Comparison of ENCODE assay signal across 1 cellular context in the genomic region with DNA sequence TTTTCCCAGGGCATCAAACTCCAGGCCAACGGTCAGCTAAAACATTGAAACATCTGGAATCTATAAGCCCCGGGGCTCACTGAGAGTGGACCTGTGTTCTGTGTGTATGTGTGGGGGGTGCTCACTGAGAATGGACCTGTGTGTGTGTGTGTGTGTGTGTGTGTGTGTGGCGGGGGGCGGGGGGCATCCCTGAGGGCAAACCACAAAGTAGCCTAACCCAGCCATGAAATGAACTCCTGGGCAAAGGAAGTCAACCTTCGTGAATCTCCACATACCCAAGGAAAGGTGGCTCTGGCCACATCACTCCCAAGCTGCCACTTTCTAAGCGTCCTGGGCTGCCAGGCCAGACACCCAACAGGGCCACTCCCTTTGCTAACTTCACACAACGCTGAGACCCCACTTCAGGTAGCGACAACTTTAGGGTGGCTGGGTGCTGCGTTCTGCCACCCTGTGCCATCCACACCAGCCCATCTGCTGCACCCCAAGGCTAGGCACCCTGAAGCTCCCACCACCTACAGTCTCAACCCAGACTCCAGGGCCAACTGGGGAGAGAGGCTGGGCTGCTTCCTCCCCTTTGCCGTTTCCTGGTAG.
TF ChIP-seq lines count a peak whose summit lies in the region.

No MANE protein-coding gene starts in this region.

TF ChIP-seq in HepG2, 621 proteins besides CTCF, POLR2A, EP300 and RAD21 (continued from another document):
- TF ChIP-seq ZBTB44 (CRISPR knock-in tag; IDR thresholded peaks at IDR 0.05), result no peak
- TF ChIP-seq SSRP1 (CRISPR knock-in tag; IDR thresholded peaks at IDR 0.05), result 0 out of 2 replicates have a peak, but pooled peaks have one; percentile 56
- TF ChIP-seq ZSCAN29 (CRISPR knock-in tag; conservative IDR thresholded peaks at IDR 0.05), result 0 out of 2 replicates have a peak, but pooled peaks have one; percentile 34
- TF ChIP-seq KLF16 (CRISPR knock-in tag; IDR thresholded peaks at IDR 0.05), result no peak
- TF ChIP-seq KLF6 (CRISPR knock-in tag; IDR thresholded peaks at IDR 0.05), result no peak
- TF ChIP-seq STAT5B (CRISPR knock-in tag; IDR thresholded peaks at IDR 0.05), result no peak
- TF ChIP-seq, protein P1, sequence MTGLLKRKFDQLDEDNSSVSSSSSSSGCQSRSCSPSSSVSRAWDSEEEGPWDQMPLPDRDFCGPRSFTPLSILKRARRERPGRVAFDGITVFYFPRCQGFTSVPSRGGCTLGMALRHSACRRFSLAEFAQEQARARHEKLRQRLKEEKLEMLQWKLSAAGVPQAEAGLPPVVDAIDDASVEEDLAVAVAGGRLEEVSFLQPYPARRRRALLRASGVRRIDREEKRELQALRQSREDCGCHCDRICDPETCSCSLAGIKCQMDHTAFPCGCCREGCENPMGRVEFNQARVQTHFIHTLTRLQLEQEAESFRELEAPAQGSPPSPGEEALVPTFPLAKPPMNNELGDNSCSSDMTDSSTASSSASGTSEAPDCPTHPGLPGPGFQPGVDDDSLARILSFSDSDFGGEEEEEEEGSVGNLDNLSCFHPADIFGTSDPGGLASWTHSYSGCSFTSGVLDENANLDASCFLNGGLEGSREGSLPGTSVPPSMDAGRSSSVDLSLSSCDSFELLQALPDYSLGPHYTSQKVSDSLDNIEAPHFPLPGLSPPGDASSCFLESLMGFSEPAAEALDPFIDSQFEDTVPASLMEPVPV (CRISPR knock-in tag; IDR thresholded peaks at IDR 0.05), result no peak
- TF ChIP-seq ZNF530 (CRISPR knock-in tag; IDR thresholded peaks at IDR 0.05; ENCODE audit: low read depth), result no peak
- no peak for TF ChIP-seq ZNF446 (CRISPR knock-in tag; IDR thresholded peaks at IDR 0.05)
- TF ChIP-seq ZNF337 (CRISPR knock-in tag; IDR thresholded peaks at IDR 0.05; ENCODE audit: borderline replicate concordance, low read depth), result no peak
- TF ChIP-seq SMAD1 (CRISPR knock-in tag; IDR thresholded peaks at IDR 0.05; ENCODE audit: borderline replicate concordance, low read depth), result no peak; the same call in 1 of the 2 replicates
- no peak for TF ChIP-seq CCDC6 (CRISPR knock-in tag; IDR thresholded peaks at IDR 0.05)
- no peak for TF ChIP-seq ZBTB20 (CRISPR knock-in tag; IDR thresholded peaks at IDR 0.05; ENCODE audit: borderline replicate concordance, low read depth)
- 0 out of 2 replicates have a peak, but pooled peaks have one; percentile 40 for TF ChIP-seq ZNF326 (CRISPR knock-in tag; IDR thresholded peaks at IDR 0.05; ENCODE audit: borderline replicate concordance)
- TF ChIP-seq NFKBIZ (CRISPR knock-in tag; IDR thresholded peaks at IDR 0.05), result peak; percentile 15; the same call in 1 of the 2 replicates
- TF ChIP-seq ZNF704 (CRISPR knock-in tag; IDR thresholded peaks at IDR 0.05; ENCODE audit: borderline replicate concordance), result 0 out of 2 replicates have a peak, but pooled peaks have one; percentile 35
- TF ChIP-seq E2F5 (CRISPR knock-in tag; conservative IDR thresholded peaks at IDR 0.05), result peak; percentile 74; the same call in 1 of the 2 replicates
- TF ChIP-seq, protein P2, sequence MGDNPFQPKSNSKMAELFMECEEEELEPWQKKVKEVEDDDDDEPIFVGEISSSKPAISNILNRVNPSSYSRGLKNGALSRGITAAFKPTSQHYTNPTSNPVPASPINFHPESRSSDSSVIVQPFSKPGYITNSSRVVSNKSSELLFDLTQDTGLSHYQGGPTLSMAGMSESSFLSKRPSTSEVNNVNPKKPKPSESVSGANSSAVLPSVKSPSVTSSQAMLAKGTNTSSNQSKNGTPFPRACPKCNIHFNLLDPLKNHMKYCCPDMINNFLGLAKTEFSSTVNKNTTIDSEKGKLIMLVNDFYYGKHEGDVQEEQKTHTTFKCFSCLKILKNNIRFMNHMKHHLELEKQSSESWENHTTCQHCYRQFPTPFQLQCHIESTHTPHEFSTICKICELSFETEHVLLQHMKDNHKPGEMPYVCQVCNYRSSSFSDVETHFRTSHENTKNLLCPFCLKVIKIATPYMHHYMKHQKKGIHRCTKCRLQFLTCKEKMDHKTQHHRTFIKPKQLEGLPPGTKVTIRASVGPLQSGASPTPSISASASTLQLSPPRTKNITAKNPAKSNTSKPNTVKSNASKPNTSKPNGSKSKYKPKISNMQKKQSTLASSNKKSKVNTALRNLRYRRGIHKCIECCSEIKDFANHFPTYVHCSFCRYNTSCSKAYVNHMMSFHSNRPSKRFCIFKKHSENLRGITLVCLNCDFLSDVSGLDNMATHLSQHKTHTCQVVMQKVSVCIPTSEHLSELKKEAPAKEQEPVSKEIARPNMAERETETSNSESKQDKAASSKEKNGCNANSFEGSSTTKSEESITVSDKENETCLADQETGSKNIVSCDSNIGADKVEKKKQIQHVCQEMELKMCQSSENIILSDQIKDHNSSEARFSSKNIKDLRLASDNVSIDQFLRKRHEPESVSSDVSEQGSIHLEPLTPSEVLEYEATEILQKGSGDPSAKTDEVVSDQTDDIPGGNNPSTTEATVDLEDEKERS (CRISPR knock-in tag; IDR thresholded peaks at IDR 0.05), result no peak
- 0 out of 2 replicates have a peak, but pooled peaks have one; percentile 50 for TF ChIP-seq ZNF510 (CRISPR knock-in tag; IDR thresholded peaks at IDR 0.05; ENCODE audit: low read depth)
- TF ChIP-seq, protein P3, sequence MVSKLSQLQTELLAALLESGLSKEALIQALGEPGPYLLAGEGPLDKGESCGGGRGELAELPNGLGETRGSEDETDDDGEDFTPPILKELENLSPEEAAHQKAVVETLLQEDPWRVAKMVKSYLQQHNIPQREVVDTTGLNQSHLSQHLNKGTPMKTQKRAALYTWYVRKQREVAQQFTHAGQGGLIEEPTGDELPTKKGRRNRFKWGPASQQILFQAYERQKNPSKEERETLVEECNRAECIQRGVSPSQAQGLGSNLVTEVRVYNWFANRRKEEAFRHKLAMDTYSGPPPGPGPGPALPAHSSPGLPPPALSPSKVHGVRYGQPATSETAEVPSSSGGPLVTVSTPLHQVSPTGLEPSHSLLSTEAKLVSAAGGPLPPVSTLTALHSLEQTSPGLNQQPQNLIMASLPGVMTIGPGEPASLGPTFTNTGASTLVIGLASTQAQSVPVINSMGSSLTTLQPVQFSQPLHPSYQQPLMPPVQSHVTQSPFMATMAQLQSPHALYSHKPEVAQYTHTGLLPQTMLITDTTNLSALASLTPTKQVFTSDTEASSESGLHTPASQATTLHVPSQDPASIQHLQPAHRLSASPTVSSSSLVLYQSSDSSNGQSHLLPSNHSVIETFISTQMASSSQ (IDR thresholded peaks at IDR 0.05; ENCODE audit: low read depth), result no peak
- TF ChIP-seq, protein P3 (CRISPR knock-in tag; IDR thresholded peaks at IDR 0.05; ENCODE audit: borderline replicate concordance), result no peak
- no peak for TF ChIP-seq KLF15 (CRISPR knock-in tag; IDR thresholded peaks at IDR 0.05; ENCODE audit: borderline replicate concordance)
- TF ChIP-seq ZNF263 (CRISPR knock-in tag; IDR thresholded peaks at IDR 0.05), result no peak
- 0 out of 2 replicates have a peak, but pooled peaks have one; percentile 14 for TF ChIP-seq TSC22D2 (CRISPR knock-in tag; IDR thresholded peaks at IDR 0.05; ENCODE audit: borderline replicate concordance)
- no peak for TF ChIP-seq SAFB2 (CRISPR knock-in tag; IDR thresholded peaks at IDR 0.05; ENCODE audit: borderline replicate concordance, low read depth)
- 0 out of 2 replicates have a peak, but pooled peaks have one; percentile 30 for TF ChIP-seq MTF2 (CRISPR knock-in tag; IDR thresholded peaks at IDR 0.05; ENCODE audit: borderline replicate concordance)
- 0 out of 2 replicates have a peak, but pooled peaks have one; percentile 26 for TF ChIP-seq HBP1 (CRISPR knock-in tag; IDR thresholded peaks at IDR 0.05; ENCODE audit: low read depth)
- TF ChIP-seq ZNF607 (CRISPR knock-in tag; IDR thresholded peaks at IDR 0.05; ENCODE audit: borderline replicate concordance), result peak; percentile 8; the same call in 1 of the 2 replicates
- TF ChIP-seq HMG20B (CRISPR knock-in tag; conservative IDR thresholded peaks at IDR 0.05), result no peak
- no peak for TF ChIP-seq CAMTA2 (CRISPR knock-in tag; IDR thresholded peaks at IDR 0.05; ENCODE audit: borderline replicate concordance)
- TF ChIP-seq KAT2B (IDR thresholded peaks at IDR 0.05; ENCODE audit: borderline replicate concordance, low read depth, low read length), result no peak
- TF ChIP-seq, protein P4, sequence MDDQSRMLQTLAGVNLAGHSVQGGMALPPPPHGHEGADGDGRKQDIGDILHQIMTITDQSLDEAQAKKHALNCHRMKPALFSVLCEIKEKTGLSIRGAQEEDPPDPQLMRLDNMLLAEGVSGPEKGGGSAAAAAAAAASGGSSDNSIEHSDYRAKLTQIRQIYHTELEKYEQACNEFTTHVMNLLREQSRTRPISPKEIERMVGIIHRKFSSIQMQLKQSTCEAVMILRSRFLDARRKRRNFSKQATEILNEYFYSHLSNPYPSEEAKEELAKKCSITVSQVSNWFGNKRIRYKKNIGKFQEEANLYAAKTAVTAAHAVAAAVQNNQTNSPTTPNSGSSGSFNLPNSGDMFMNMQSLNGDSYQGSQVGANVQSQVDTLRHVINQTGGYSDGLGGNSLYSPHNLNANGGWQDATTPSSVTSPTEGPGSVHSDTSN (CRISPR knock-in tag; IDR thresholded peaks at IDR 0.05; ENCODE audit: borderline replicate concordance), result no peak
- no peak for TF ChIP-seq XBP1 (CRISPR knock-in tag; IDR thresholded peaks at IDR 0.05)
- TF ChIP-seq JUND (CRISPR knock-in tag; IDR thresholded peaks at IDR 0.05), result peak; percentile 11; the same call in 1 of the 2 replicates
- no peak for TF ChIP-seq RBM39 (IDR thresholded peaks at IDR 0.05; ENCODE audit: low read depth, low read length, poor library complexity, severe bottlenecking)
- TF ChIP-seq, protein P5, sequence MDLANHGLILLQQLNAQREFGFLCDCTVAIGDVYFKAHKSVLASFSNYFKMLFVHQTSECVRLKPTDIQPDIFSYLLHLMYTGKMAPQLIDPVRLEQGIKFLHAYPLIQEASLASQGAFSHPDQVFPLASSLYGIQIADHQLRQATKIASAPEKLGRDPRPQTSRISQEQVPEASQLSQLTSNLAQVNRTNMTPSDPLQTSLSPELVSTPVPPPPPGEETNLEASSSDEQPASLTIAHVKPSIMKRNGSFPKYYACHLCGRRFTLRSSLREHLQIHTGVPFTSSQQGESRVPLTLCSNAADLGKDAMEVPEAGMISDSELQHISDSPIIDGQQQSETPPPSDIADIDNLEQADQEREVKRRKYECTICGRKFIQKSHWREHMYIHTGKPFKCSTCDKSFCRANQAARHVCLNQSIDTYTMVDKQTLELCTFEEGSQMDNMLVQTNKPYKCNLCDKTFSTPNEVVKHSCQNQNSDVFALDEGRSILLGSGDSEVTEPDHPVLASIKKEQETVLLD (CRISPR knock-in tag; IDR thresholded peaks at IDR 0.05; ENCODE audit: low read depth), result no peak
- no peak for TF ChIP-seq BRCA1 (CRISPR knock-in tag; IDR thresholded peaks at IDR 0.05)
- TF ChIP-seq HOXA7 (CRISPR knock-in tag; IDR thresholded peaks at IDR 0.05), result no peak
- TF ChIP-seq NFYB (CRISPR knock-in tag; IDR thresholded peaks at IDR 0.05), result no peak
